9 cellular contexts compared by ENCODE assay signal in genomic region chr12:105705765-105706164, GRCh38.
DNase-seq lines count a peak whose midpoint lies in the region; ATAC-seq and TF ChIP-seq lines count a peak whose summit lies in the region.
"Had no signal": no experiment of that assay in that cellular context is flagged by ENCODE, and none has a peak within 500 bp of the region (broad histone marks: within the 10 kb centered on the region; RNA-seq: fewer than 3 reads in every experiment).

No MANE protein-coding gene starts in this region.

- H3K27me3 Mint-ChIP-seq in WTC11 (ENCODE audit: low read depth): peaks cover 4% of the 10 kb centered on the region; the same call in 1 of the 2 replicates

- H3K4me3 ChIP-seq in NB4 (ENCODE audit: low read depth, low read length) (no peak overlapping the region), cardiac muscle cell (no peak overlapping the region)
- H3K4me3 ChIP-seq: BLaER1 treated with 17β-estradiol and CSF1 and Interleukin-3, amounts not matched to agents 10 nM and 100 nM had no signal

- peaks cover 35% of the 10 kb centered on the region for H3K4me1 Mint-ChIP-seq in WTC11

- DNase-seq in NCI-H1436 (lab: John Stamatoyannopoulos, UW): peak; percentile 43
- no peak for DNase-seq in NCI-H1436 treated with DMSO at 0.1 percent for 48 hours (lab: John Stamatoyannopoulos, UW)
- DNase-seq in NB4 (ENCODE audit: low read depth): peak; percentile 59
- DNase-seq in WTC11 (ENCODE audit: low spot score): peak; percentile 67
- peak; percentile 73 to 81 for DNase-seq in cardiac muscle cell (ENCODE audit: low read depth in 1 of 2, low spot score in 1 of 2)
- DNase-seq in retina: peak; percentile 65

- peaks cover 13% of the 10 kb centered on the region for H3K4me1 ChIP-seq in cardiac muscle cell (ENCODE audit: low read depth)
- H3K4me1 ChIP-seq: BLaER1 treated with 17β-estradiol and CSF1 and Interleukin-3, amounts not matched to agents 10 nM and 100 nM had no signal

- POLR2A ChIA-PET in WTC11 (lab: Charles Lee): no interaction called here

- no peak for TF ChIP-seq POLR2A in NB4 (IDR thresholded peaks at IDR 0.05; ENCODE audit: extremely low read depth, insufficient read length)

- no peaks in the 10 kb centered on the region for H3K27me3 ChIP-seq in cardiac muscle cell
- H3K27me3 ChIP-seq: BLaER1 treated with 17β-estradiol and CSF1 and Interleukin-3, amounts not matched to agents 10 nM and 100 nM had no signal

- no peaks in the 10 kb centered on the region for H3K36me3 Mint-ChIP-seq in WTC11

- H3K27ac ChIP-seq in cardiac muscle cell: no peak overlapping the region
- H3K27ac ChIP-seq: BLaER1 treated with 17β-estradiol and CSF1 and Interleukin-3, amounts not matched to agents 10 nM and 100 nM had no signal

- H3K9me3 ChIP-seq in cardiac muscle cell (ENCODE audit: low read depth): no peaks in the 10 kb centered on the region
- H3K9me3 ChIP-seq: BLaER1 treated with 17β-estradiol and CSF1 and Interleukin-3, amounts not matched to agents 10 nM and 100 nM had no signal

- peak; percentile 57; the same call in 1 of the 2 replicates for ATAC-seq in WTC11
- ATAC-seq in HG03469 (IDR thresholded peaks at IDR 0.05; ENCODE audit: unreplicated experiment): no peak
- no peak for ATAC-seq in HG03342 (IDR thresholded peaks at IDR 0.05; ENCODE audit: unreplicated experiment)

- CTCF ChIA-PET in WTC11 (lab: Charles Lee): interaction anchor here (0.6 to 2.4 kb wide), 20 partner anchors 9 to 577 kb away, joined by 3 to 14 read pairs (median 4); partner anchors contain the start of gene NUAK1

- no peaks in the 10 kb centered on the region for H3K36me3 ChIP-seq in cardiac muscle cell
- H3K36me3 ChIP-seq: BLaER1 treated with 17β-estradiol and CSF1 and Interleukin-3, amounts not matched to agents 10 nM and 100 nM had no signal

- TF ChIP-seq CTCF in NB4 (IDR thresholded peaks at IDR 0.05; ENCODE audit: low read depth, low read length): peak; percentile 97
- TF ChIP-seq CTCF in WTC11 (IDR thresholded peaks at IDR 0.05): peak; percentile 68
- TF ChIP-seq CTCF in cardiac muscle cell (IDR thresholded peaks at IDR 0.05; ENCODE audit: low read depth, low read length): peak; percentile 92

- no peak overlapping the region; the same call in 1 of the 2 replicates for H3K27ac Mint-ChIP-seq in WTC11

- peaks cover 3% of the 10 kb centered on the region for H3K9me3 Mint-ChIP-seq in WTC11

- no peak overlapping the region for H3K4me3 Mint-ChIP-seq in WTC11

TF ChIP-seq in WTC11, 78 proteins besides CTCF, POLR2A, EP300 and RAD21:
- no peak for TF ChIP-seq ZNF121 (CRISPR knock-in tag; IDR thresholded peaks at IDR 0.05)
- TF ChIP-seq EMX1 (CRISPR knock-in tag; IDR thresholded peaks at IDR 0.05): no peak
- TF ChIP-seq TCF7 (CRISPR knock-in tag; IDR thresholded peaks at IDR 0.05; ENCODE audit: low read depth): no peak
- TF ChIP-seq MYBL2 (CRISPR knock-in tag; IDR thresholded peaks at IDR 0.05): no peak
- TF ChIP-seq GTF2I (CRISPR knock-in tag; conservative IDR thresholded peaks at IDR 0.05): no peak
- TF ChIP-seq CREB1 (CRISPR knock-in tag; IDR thresholded peaks at IDR 0.05): no peak
- TF ChIP-seq ETV6 (CRISPR knock-in tag; IDR thresholded peaks at IDR 0.05): no peak
- no peak for TF ChIP-seq ZBTB21 (CRISPR knock-in tag; IDR thresholded peaks at IDR 0.05; ENCODE audit: borderline replicate concordance)
- no peak for TF ChIP-seq CREM (CRISPR knock-in tag; IDR thresholded peaks at IDR 0.05)
- TF ChIP-seq AFF4 (CRISPR knock-in tag; IDR thresholded peaks at IDR 0.05; ENCODE audit: borderline replicate concordance): no peak
- no peak for TF ChIP-seq MXD4 (CRISPR knock-in tag; IDR thresholded peaks at IDR 0.05; ENCODE audit: borderline replicate concordance)
- TF ChIP-seq ZNF263 (CRISPR knock-in tag; IDR thresholded peaks at IDR 0.05; ENCODE audit: low read depth): no peak
- TF ChIP-seq MAX (CRISPR knock-in tag; IDR thresholded peaks at IDR 0.05): no peak
- TF ChIP-seq USF2 (CRISPR knock-in tag; IDR thresholded peaks at IDR 0.05): no peak
- TF ChIP-seq SMAD4 (CRISPR knock-in tag; IDR thresholded peaks at IDR 0.05): no peak
- TF ChIP-seq PREB (CRISPR knock-in tag; IDR thresholded peaks at IDR 0.05; ENCODE audit: borderline replicate concordance): no peak
- TF ChIP-seq FOXJ3 (CRISPR knock-in tag; IDR thresholded peaks at IDR 0.05; ENCODE audit: borderline replicate concordance): no peak
- TF ChIP-seq ZNF317 (CRISPR knock-in tag; IDR thresholded peaks at IDR 0.05; ENCODE audit: borderline replicate concordance, low read depth): no peak
